In genomic region chr4:173990126-173990878, GRCh38 we compare ENCODE assay signal across 9 cellular contexts.
DNase-seq lines count a peak whose midpoint lies in the region; ATAC-seq and TF ChIP-seq lines count a peak whose summit lies in the region.
"Had no signal": no experiment of that assay in that cellular context is flagged by ENCODE, and none has a peak within 500 bp of the region (broad histone marks: within the 10 kb centered on the region; RNA-seq: fewer than 3 reads in every experiment).

No MANE protein-coding gene starts in this region.

- CTCF ChIA-PET in AG04450 (lab: Charles Lee) = interaction anchor here (0.6 to 3.1 kb wide), 57 partner anchors 9 to 587 kb away, joined by 3 to 52 read pairs (median 3); no protein-coding TSS in a partner anchor
- CTCF ChIA-PET in activated CD8-positive, alpha-beta T cell treated with anti-CD3 and anti-CD28 coated beads, Interleukin-2, amount 10 ng/mL, durations not matched to agents 7 days and 5 days (lab: Charles Lee) = interaction anchor here (0.7 to 2.3 kb wide), 2 partner anchors 11 to 484 kb away, joined by 3 to 6 read pairs; no protein-coding TSS in a partner anchor

- TF ChIP-seq POLR2A in stomach (IDR thresholded peaks at IDR 0.05) = no peak

- H3K9me3 ChIP-seq in AG04450 (ENCODE audit: control insufficient read depth, insufficient read depth, low read length) = no peaks in the 10 kb centered on the region
- no peaks in the 10 kb centered on the region for H3K9me3 ChIP-seq in RWPE2 (ENCODE audit: severe bottlenecking)
- H3K9me3 ChIP-seq in stomach = no peaks in the 10 kb centered on the region

- ATAC-seq in RWPE2 (ENCODE audit: low read depth) (peak; percentile 57; the same call in 1 of the 3 replicates), Right ventricle myocardium superior (ENCODE audit: poor library complexity) (peak; percentile 92), GM19324 (IDR thresholded peaks at IDR 0.05; ENCODE audit: low FRiP score, unreplicated experiment) (no peak), GM18520 (IDR thresholded peaks at IDR 0.05; ENCODE audit: unreplicated experiment) (no peak)
- ATAC-seq in activated CD8-positive, alpha-beta T cell treated with anti-CD3 and anti-CD28 coated beads, Interleukin-2, amount 10 ng/mL, durations not matched to agents 7 days and 5 days = no peak

- H3K27ac Mint-ChIP-seq in activated CD8-positive, alpha-beta T cell treated with anti-CD3 and anti-CD28 coated beads, Interleukin-2, amount 10 ng/mL, durations not matched to agents 7 days and 5 days = no peak overlapping the region
- H3K27ac Mint-ChIP-seq: dendritic cell treated with granulocyte-macrophage colony-stimulating factor and Interleukin-4, amounts not matched to agents 40 ng/mL and 50 ng/mL, for 4 days had no signal

- H3K36me3 ChIP-seq in H7 (replicated peaks; ENCODE audit: control insufficient read depth, insufficient read depth, low read length) (no peaks in the 10 kb centered on the region), RWPE2 (ENCODE audit: low read depth) (no peaks in the 10 kb centered on the region), stomach (no peaks in the 10 kb centered on the region)

- TF ChIP-seq CTCF in AG04450 (IDR thresholded peaks at IDR 0.05; ENCODE audit: low read depth, low read length) (peak; percentile 80), RWPE2 (IDR thresholded peaks at IDR 0.05; ENCODE audit: poor library complexity, severe bottlenecking) (peak; percentile 77), stomach (IDR thresholded peaks at IDR 0.05) (peak in 4 of 7 experiments; percentile 25 to 42 (median 36))

- H3K4me1 Mint-ChIP-seq in activated CD8-positive, alpha-beta T cell treated with anti-CD3 and anti-CD28 coated beads, Interleukin-2, amount 10 ng/mL, durations not matched to agents 7 days and 5 days (ENCODE audit: low read depth) = no peaks in the 10 kb centered on the region

- H3K27ac ChIP-seq in AG04450 (ENCODE audit: low read depth, low read length) (no peak overlapping the region), RWPE2 (ENCODE audit: poor library complexity, severe bottlenecking) (no peak overlapping the region), stomach (peak overlapping the region in 1 of 5 donors; percentile 61)

- TF ChIP-seq EP300 in stomach (IDR thresholded peaks at IDR 0.05) = no peak

- H3K4me3 Mint-ChIP-seq in activated CD8-positive, alpha-beta T cell treated with anti-CD3 and anti-CD28 coated beads, Interleukin-2, amount 10 ng/mL, durations not matched to agents 7 days and 5 days = no peak overlapping the region
- H3K4me3 Mint-ChIP-seq: dendritic cell treated with granulocyte-macrophage colony-stimulating factor and Interleukin-4, amounts not matched to agents 40 ng/mL and 50 ng/mL, for 4 days had no signal

- H3K27me3 ChIP-seq in AG04450 (ENCODE audit: control insufficient read depth, insufficient read depth, low read length) (no peaks in the 10 kb centered on the region), H7 (ENCODE audit: control insufficient read depth, insufficient read depth, low read length) (no peaks in the 10 kb centered on the region), RWPE2 (ENCODE audit: insufficient read depth, poor library complexity, severe bottlenecking) (no peaks in the 10 kb centered on the region), stomach (no peaks in the 10 kb centered on the region)

- intact Hi-C loops in Right ventricle myocardium superior (cut with DNase I) (loop anchor here (2.0 kb wide), 1 partner anchor 484 kb away; no protein-coding TSS in a partner anchor), stomach (cut with DNase I; ENCODE audit: low total_unique reads) (no loop called here)

- POLR2A ChIA-PET in AG04450 (lab: Yijun Ruan, JAX) = no interaction called here
- POLR2A ChIA-PET in activated CD8-positive, alpha-beta T cell treated with anti-CD3 and anti-CD28 coated beads, Interleukin-2, amount 10 ng/mL, durations not matched to agents 7 days and 5 days (lab: Charles Lee) = no interaction called here

- H3K4me1 ChIP-seq in RWPE2 (ENCODE audit: insufficient read depth, poor library complexity, severe bottlenecking) (no peaks in the 10 kb centered on the region), stomach (peaks cover 0 to 25% (median 9%) of the 10 kb centered on the region in 4 donors)

- 21 to 35% (median 23%) methylated on average over 6 of the region's 6 CpGs for WGBS in stomach, 5 donors

- H3K9me3 Mint-ChIP-seq in activated CD8-positive, alpha-beta T cell treated with anti-CD3 and anti-CD28 coated beads, Interleukin-2, amount 10 ng/mL, durations not matched to agents 7 days and 5 days (ENCODE audit: insufficient read depth) = no peaks in the 10 kb centered on the region
- H3K9me3 Mint-ChIP-seq: dendritic cell treated with granulocyte-macrophage colony-stimulating factor and Interleukin-4, amounts not matched to agents 40 ng/mL and 50 ng/mL, for 4 days had no signal

- H3K27me3 Mint-ChIP-seq in activated CD8-positive, alpha-beta T cell treated with anti-CD3 and anti-CD28 coated beads, Interleukin-2, amount 10 ng/mL, durations not matched to agents 7 days and 5 days (ENCODE audit: low read depth) = no peaks in the 10 kb centered on the region

- H3K4me3 ChIP-seq in AG04450 (ENCODE audit: low read depth, low read length) (no peak overlapping the region), H7 (ENCODE audit: insufficient read depth, low read depth, low read length) (no peak overlapping the region), RWPE2 (ENCODE audit: severe bottlenecking) (no peak overlapping the region), stomach (no peak overlapping the region)

- DNase-seq in AG04450 (ENCODE audit: low read depth, low spot score) (no peak), H7 (peak; percentile 5), RWPE2 (ENCODE audit: low spot score) (no peak), Right ventricle myocardium superior (no peak), stomach (no peak)
- no peak for DNase-seq in activated CD8-positive, alpha-beta T cell treated with anti-CD3 and anti-CD28 coated beads, Interleukin-2, amount 10 ng/mL, durations not matched to agents 7 days and 5 days

- H3K36me3 Mint-ChIP-seq in activated CD8-positive, alpha-beta T cell treated with anti-CD3 and anti-CD28 coated beads, Interleukin-2, amount 10 ng/mL, durations not matched to agents 7 days and 5 days (ENCODE audit: low read depth) = no peaks in the 10 kb centered on the region

Comparison
In these comparisons a context has a peak if more than half of its experiments do, and no peak if none do; other contexts are left out.
1. ATAC-seq: peak in RWPE2 (single experiment) and Right ventricle myocardium superior (single experiment); none in activated CD8-positive, alpha-beta T cell treated with anti-CD3 and anti-CD28 coated beads, Interleukin-2, amount 10 ng/mL, durations not matched to agents 7 days and 5 days (single experiment), GM19324 (single experiment) and GM18520 (single experiment).
2. Peak in every context shown above with its lines, with median percentiles within 50 percentile points of each other: CTCF ChIP-seq.